In the genomic region with DNA sequence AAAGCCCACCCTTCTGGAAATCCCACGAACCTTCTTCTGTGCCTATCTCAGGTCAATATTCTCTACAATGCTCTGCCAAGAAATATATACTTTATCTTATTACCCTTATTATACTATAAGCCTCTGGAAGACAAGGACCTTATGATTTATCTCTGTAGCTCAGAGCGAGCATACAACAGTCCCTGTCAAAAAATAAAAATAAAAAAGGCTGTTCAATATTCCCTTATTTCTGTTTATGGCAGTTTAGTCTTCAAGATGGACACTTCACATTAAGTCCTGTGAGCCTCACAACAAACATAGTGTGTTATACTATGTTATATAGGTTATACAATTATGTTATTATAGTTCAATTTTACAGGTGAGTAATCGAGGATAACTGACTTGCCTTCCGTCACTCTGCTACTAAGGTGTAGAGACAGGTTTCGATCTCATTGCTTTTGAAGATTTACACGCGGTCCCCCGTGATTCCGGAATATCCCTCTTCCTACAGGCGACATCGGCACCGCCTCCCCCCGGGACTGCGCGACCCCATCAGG, we compare ENCODE assay signal across 8 cellular contexts. TPM values are rescaled to one million over a fixed set of nuclear protein-coding genes. Genes with fewer than 3 reads are reported as not detected.
DNase-seq lines count a peak whose midpoint lies in the region; ATAC-seq and TF ChIP-seq lines count a peak whose summit lies in the region.

No MANE protein-coding gene starts in this region.

- H3K4me3 ChIP-seq in HUES48 (ENCODE audit: low read depth, low read length), result peak overlapping the region; percentile 79
- peak overlapping the region; percentile 73 for H3K4me3 ChIP-seq in colonic mucosa

- peak overlapping the region; percentile 99 for H3K4me3 Mint-ChIP-seq in nephron progenitor cell

- H3K27me3 Mint-ChIP-seq in nephron progenitor cell (ENCODE audit: low read depth, poor library complexity), result no peaks in the 10 kb centered on the region

- H3K36me3 ChIP-seq in ES-I3 (ENCODE audit: insufficient read depth, low read length) (no peaks in the 10 kb centered on the region; the same call in 1 of the 2 replicates), HUES48 (ENCODE audit: control insufficient read depth, insufficient read depth, low read length) (peaks cover 19% of the 10 kb centered on the region), colonic mucosa (no peaks in the 10 kb centered on the region)

- H3K27me3 ChIP-seq in HUES48 (ENCODE audit: control insufficient read depth, insufficient read depth, low read length) (no peaks in the 10 kb centered on the region), colonic mucosa (no peaks in the 10 kb centered on the region)

- no peak for ATAC-seq in GM18861 (IDR thresholded peaks at IDR 0.05; ENCODE audit: unreplicated experiment)

- peak overlapping the region; percentile 99 for H3K27ac Mint-ChIP-seq in nephron progenitor cell

- no peak for DNase-seq in colonic mucosa
- no peak for DNase-seq in nephron progenitor cell
- no peak for DNase-seq in pons (ENCODE audit: low spot score)
- no peak for DNase-seq in NCI-H345 (lab: John Stamatoyannopoulos, UW)
- no peak for DNase-seq in NCI-H2171 treated with DMSO at 0.1 percent for 48 hours (lab: John Stamatoyannopoulos, UW)

- H3K9me3 Mint-ChIP-seq in nephron progenitor cell, result no peaks in the 10 kb centered on the region

- peaks cover 26% of the 10 kb centered on the region for H3K4me1 Mint-ChIP-seq in nephron progenitor cell

- H3K9ac ChIP-seq in ES-I3 (ENCODE audit: low read depth, low read length) (peak overlapping the region; percentile 95), HUES48 (ENCODE audit: low read depth, low read length) (peak overlapping the region; percentile 81), colonic mucosa (ENCODE audit: low read depth in 2 of 2, low read length in 2 of 2) (peak overlapping the region; percentile 98)

- intact Hi-C loops in colonic mucosa (cut with DNase I), result no loop called here

- H3K9me3 ChIP-seq in ES-I3 (ENCODE audit: control insufficient read depth, insufficient read depth, low read length), result no peaks in the 10 kb centered on the region
- no peaks in the 10 kb centered on the region for H3K9me3 ChIP-seq in HUES48 (ENCODE audit: control insufficient read depth, insufficient read depth, low read length)
- no peaks in the 10 kb centered on the region for H3K9me3 ChIP-seq in colonic mucosa

- H3K36me3 Mint-ChIP-seq in nephron progenitor cell (ENCODE audit: low read depth), result peaks cover 15% of the 10 kb centered on the region

- H3K4me1 ChIP-seq in ES-I3 (ENCODE audit: insufficient read depth, low read length) (peaks cover 5% of the 10 kb centered on the region; the same call in 1 of the 2 replicates), HUES48 (ENCODE audit: control insufficient read depth, insufficient read depth, low read length) (no peaks in the 10 kb centered on the region), colonic mucosa (peaks cover 13% of the 10 kb centered on the region)

- TF ChIP-seq CTCF in colonic mucosa (IDR thresholded peaks at IDR 0.05) (no peak), nephron progenitor cell (IDR thresholded peaks at IDR 0.05) (no peak)

- peak overlapping the region; percentile 98 for H3K27ac ChIP-seq in HUES48 (ENCODE audit: low read depth, low read length)
- H3K27ac ChIP-seq in colonic mucosa, result peak overlapping the region; percentile 90

RNA-seq across cellular contexts. Expression of gene EAPP, which starts 0.6 kb away (rescaled TPM):
- 10 to 100 TPM; 34.7 to 59.7 TPM for total RNA-seq in colonic mucosa
